13 cellular contexts compared by ENCODE assay signal in genomic region chr1:112625696-112626095, GRCh38. TPM values are rescaled to one million over a fixed set of nuclear protein-coding genes. Genes with fewer than 3 reads are reported as not detected.
DNase-seq lines count a peak whose midpoint lies in the region; ATAC-seq, FAIRE-seq and TF ChIP-seq lines count a peak whose summit lies in the region.
"Had no signal": no experiment of that assay in that cellular context is flagged by ENCODE, and none has a peak within 500 bp of the region (broad histone marks: within the 10 kb centered on the region; RNA-seq: fewer than 3 reads in every experiment).

No MANE protein-coding gene starts in this region.

- H3K9me3 Mint-ChIP-seq in MCF 10A (ENCODE audit: unreplicated experiment), result no peaks in the 10 kb centered on the region
- no peaks in the 10 kb centered on the region for H3K9me3 Mint-ChIP-seq in activated naive CD8-positive, alpha-beta T cell (ENCODE audit: low read depth)

- TF ChIP-seq CTCF in MCF 10A (IDR thresholded peaks at IDR 0.05; ENCODE audit: unreplicated experiment) (no peak), breast epithelium (IDR thresholded peaks at IDR 0.05) (no peak), upper lobe of left lung (IDR thresholded peaks at IDR 0.05) (no peak)

- no peak for TF ChIP-seq POLR2A in breast epithelium (IDR thresholded peaks at IDR 0.05)
- TF ChIP-seq POLR2A in upper lobe of left lung (IDR thresholded peaks at IDR 0.05), result no peak

- 90 to 100% methylated on average over 2 of the region's 2 CpGs for WGBS in upper lobe of left lung, 2 donors

- H3K4me1 Mint-ChIP-seq in MCF 10A (ENCODE audit: insufficient read depth, unreplicated experiment), result peaks cover 38% of the 10 kb centered on the region
- H3K4me1 Mint-ChIP-seq in activated naive CD8-positive, alpha-beta T cell (ENCODE audit: low read depth), result peaks cover 77% of the 10 kb centered on the region

- ATAC-seq in upper lobe of left lung (ENCODE audit: low FRiP score in 2 of 2) (peak; percentile 22 to 39), GM18909 (IDR thresholded peaks at IDR 0.05; ENCODE audit: poor library complexity, unreplicated experiment) (no peak)

- intact Hi-C loops in MCF 10A (cut with micrococcal nuclease), result no loop called here
- intact Hi-C loops in breast epithelium (cut with DNase I; ENCODE audit: low total_unique reads), result no loop called here

- no peaks in the 10 kb centered on the region for H3K9me3 ChIP-seq in breast epithelium
- H3K9me3 ChIP-seq in upper lobe of left lung, result no peaks in the 10 kb centered on the region
- H3K9me3 ChIP-seq: esophagus muscularis mucosa had no signal

- FAIRE-seq in frontal cortex (lab: Jason Lieb, UNC), result no peak
- FAIRE-seq: urothelium cell line had no signal

- H3K27ac ChIP-seq in breast epithelium (no peak overlapping the region), upper lobe of left lung (no peak overlapping the region)
- H3K27ac ChIP-seq: esophagus muscularis mucosa had no signal

- no TSS peak for BruUV-seq in MCF 10A (replicated peaks; lab: Mats Ljungman, UMichigan)

- H3K36me3 ChIP-seq in breast epithelium (no peaks in the 10 kb centered on the region), upper lobe of left lung (peaks cover 0 to 11% (median 0%) of the 10 kb centered on the region in 4 donors)
- H3K36me3 ChIP-seq: esophagus muscularis mucosa had no signal

- H3K27me3 ChIP-seq in breast epithelium (no peaks in the 10 kb centered on the region), upper lobe of left lung (no peaks in the 10 kb centered on the region)
- H3K27me3 ChIP-seq: esophagus muscularis mucosa had no signal

- no peak overlapping the region for H3K4me3 ChIP-seq in breast epithelium
- no peak overlapping the region for H3K4me3 ChIP-seq in upper lobe of left lung
- H3K4me3 ChIP-seq: esophagus muscularis mucosa had no signal

- POLR2A ChIA-PET in MCF 10A (lab: Yijun Ruan, JAX), result interaction anchor here (1.0 to 3.3 kb wide), 2 partner anchors 12 to 48 kb away, joined by 3 to 25 read pairs; no protein-coding TSS in a partner anchor

- peak; percentile 26 for DNase-seq in MCF 10A (ENCODE audit: unreplicated experiment)
- no peak for DNase-seq in breast epithelium (ENCODE audit: low spot score in 2 of 2)
- peak; percentile 27 for DNase-seq in hepatic stellate cell (ENCODE audit: low spot score)
- no peak for DNase-seq in upper lobe of left lung
- DNase-seq in NCI-H1694 treated with DMSO at 0.1 percent for 48 hours (lab: John Stamatoyannopoulos, UW), result no peak
- no peak for DNase-seq in frontal cortex (ENCODE audit: low spot score in 2 of 2)
- DNase-seq: activated naive CD4-positive, alpha-beta T cell; AML-193; T-helper 2 cell had no signal

- no peak for TF ChIP-seq EP300 in upper lobe of left lung (IDR thresholded peaks at IDR 0.05)

- peaks cover 45% of the 10 kb centered on the region for H3K36me3 Mint-ChIP-seq in MCF 10A (ENCODE audit: insufficient read depth, unreplicated experiment)
- H3K36me3 Mint-ChIP-seq in activated naive CD8-positive, alpha-beta T cell, result peaks cover 28% of the 10 kb centered on the region

- H3K27ac Mint-ChIP-seq in MCF 10A (ENCODE audit: low read depth, unreplicated experiment), result no peak overlapping the region
- H3K27ac Mint-ChIP-seq in activated naive CD8-positive, alpha-beta T cell, result peak overlapping the region; percentile 91

- no peak overlapping the region for H3K4me3 Mint-ChIP-seq in MCF 10A (ENCODE audit: unreplicated experiment)
- peak overlapping the region; percentile 76 for H3K4me3 Mint-ChIP-seq in activated naive CD8-positive, alpha-beta T cell

- H3K4me1 ChIP-seq in breast epithelium, result no peaks in the 10 kb centered on the region
- H3K4me1 ChIP-seq in upper lobe of left lung, result peaks cover 61 to 91% (median 71%) of the 10 kb centered on the region in 4 donors

- CTCF ChIA-PET in MCF 10A (lab: Yijun Ruan, JAX), result interaction anchor here (1.0 to 1.3 kb wide), 3 partner anchors 10 to 90 kb away, joined by 3 to 8 read pairs (median 5); partner anchors contain the start of genes MOV10 and PPM1J

- no peaks in the 10 kb centered on the region for H3K27me3 Mint-ChIP-seq in MCF 10A (ENCODE audit: insufficient read depth, unreplicated experiment)
- H3K27me3 Mint-ChIP-seq in activated naive CD8-positive, alpha-beta T cell, result no peaks in the 10 kb centered on the region

RNA-seq across cellular contexts. Expression of gene CAPZA1, which starts 6.1 kb away (rescaled TPM):
- total RNA-seq in MCF 10A (2022) (150 and 174 TPM in 2 replicates), breast epithelium (100 to 1,000 TPM; 139 to 161 (median 142) TPM), upper lobe of left lung (100 to 1,000 TPM in 5 of 6 donors, 10 to 100 TPM in 1; 91.1 to 196 (median 128) TPM), frontal cortex (90.9 TPM)

RNA-seq across cellular contexts. Expression of gene ST7L, which starts 6.8 kb away (rescaled TPM):
- total RNA-seq in MCF 10A (2022) (25.5 and 29.1 TPM in 2 replicates), breast epithelium (10 to 100 TPM; 20.6 to 36.0 (median 25.9) TPM), upper lobe of left lung (10 to 100 TPM; 14.4 to 33.9 (median 16.1) TPM), frontal cortex (35.9 TPM)

RNA-seq across cellular contexts. Expression of gene MOV10, which starts 48.8 kb away (rescaled TPM):
- total RNA-seq in MCF 10A (2022), result 54.9 and 55.6 TPM in 2 replicates
- total RNA-seq in breast epithelium, result 10 to 100 TPM; 14.7 to 52.2 (median 42.6) TPM
- 100 to 1,000 TPM in 2 of 6 donors, 10 to 100 TPM in 4; 26.5 to 161 (median 56.0) TPM for total RNA-seq in upper lobe of left lung
- total RNA-seq in frontal cortex, result 5.3 TPM

Comparison
In these comparisons a context has a peak if more than half of its experiments do, and no peak if none do; other contexts are left out.
1. DNase-seq: peak in MCF 10A (single experiment) and hepatic stellate cell (single experiment); none in breast epithelium (0 of 2), upper lobe of left lung (0 of 2), NCI-H1694 treated with DMSO at 0.1 percent for 48 hours (single experiment) and frontal cortex (0 of 2).